In the genomic region with DNA sequence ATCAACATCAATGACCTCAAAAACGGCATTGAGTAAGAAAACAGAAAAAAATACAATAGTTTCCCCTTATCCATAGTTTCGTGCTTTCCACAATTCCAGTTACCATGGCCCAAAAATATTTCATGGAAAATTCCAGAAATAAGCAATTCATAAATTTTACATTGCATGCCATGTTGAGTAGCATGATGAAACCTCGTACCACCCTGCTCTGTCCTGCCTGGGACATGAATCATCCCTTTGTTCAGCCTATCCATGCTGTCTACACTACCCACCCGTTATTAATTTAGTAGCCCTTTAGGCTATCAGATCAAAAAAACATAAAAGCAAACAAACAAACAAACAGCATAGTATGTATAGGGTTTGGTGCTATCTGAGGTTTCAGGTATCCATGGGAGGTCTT, we compare ENCODE assay signal across 22 cellular contexts. TPM values are rescaled to one million over a fixed set of nuclear protein-coding genes. Genes with fewer than 3 reads are reported as not detected.
A peak's percentile ranks its signal among the peaks of the same experiment; 100 is the strongest.
DNase-seq lines count a peak whose midpoint lies in the region; ATAC-seq and TF ChIP-seq lines count a peak whose summit lies in the region.
"Had no signal": no experiment of that assay in that cellular context is flagged by ENCODE, and none has a peak within 500 bp of the region (broad histone marks: within the 10 kb centered on the region; RNA-seq: fewer than 3 reads in every experiment).

No MANE protein-coding gene starts in this region.

- in situ Hi-C loops in GM23248 (cut with MboI) = no loop called here

- no peaks in the 10 kb centered on the region for H3K36me3 ChIP-seq in GM23248 (ENCODE audit: low read depth)
- H3K36me3 ChIP-seq: MG63 had no signal

- H3K4me3 ChIP-seq in GM23248 = no peak overlapping the region
- H3K4me3 ChIP-seq in foreskin fibroblast (ENCODE audit: low read depth in 1 of 2, low read length in 2 of 2) = no peak overlapping the region
- H3K4me3 ChIP-seq: K562, MG63, PC-9, SK-N-MC had no signal

- no peak overlapping the region for H3K9ac ChIP-seq in GM23248

- ATAC-seq in GM19351 (IDR thresholded peaks at IDR 0.05; ENCODE audit: unreplicated experiment) = no peak
- ATAC-seq: CD8-positive, alpha-beta T cell; K562 had no signal

- no peak overlapping the region for H2AFZ ChIP-seq in GM23248
- H2AFZ ChIP-seq: PC-9 had no signal

- H3K9me3 ChIP-seq in GM23248 (ENCODE audit: low read depth) = no peaks in the 10 kb centered on the region
- H3K9me3 ChIP-seq: MG63 had no signal

- TF ChIP-seq CTCF in foreskin fibroblast (IDR thresholded peaks at IDR 0.05; ENCODE audit: low read depth, low read length) = no peak

- 5 to 10% methylated on average over 4 of the region's 4 CpGs for WGBS in GM23248 (ENCODE audit: low coverage in 1 of 2, low lambda C conversion rate in 2 of 2, missing lambda C conversion rate in 2 of 2), 2 experiments

- no peaks in the 10 kb centered on the region for H4K20me1 ChIP-seq in GM23248 (ENCODE audit: insufficient read depth)

- no peaks in the 10 kb centered on the region for H3K79me2 ChIP-seq in GM23248 (ENCODE audit: insufficient read depth)

- peaks cover 25% of the 10 kb centered on the region for H3K4me1 ChIP-seq in GM23248 (ENCODE audit: insufficient read depth)
- H3K4me1 ChIP-seq: Caco-2 had no signal

- H3K9me2 ChIP-seq in GM23248 (ENCODE audit: insufficient read depth) = no peaks in the 10 kb centered on the region; the same call in 1 of the 2 replicates

- no peaks in the 10 kb centered on the region for H3K27me3 ChIP-seq in GM23248 (replicated peaks; ENCODE audit: insufficient read depth)
- H3K27me3 ChIP-seq: MG63 had no signal

- peak overlapping the region; percentile 31 for H3K27ac ChIP-seq in GM23248
- H3K27ac ChIP-seq: C4-2B, PC-9, SK-N-MC had no signal

- peaks cover 7% of the 10 kb centered on the region; the same call in 1 of the 2 replicates for H3F3A ChIP-seq in GM23248 (ENCODE audit: insufficient read depth)

- no peak overlapping the region for H3K4me2 ChIP-seq in GM23248 (ENCODE audit: unreplicated experiment)
- H3K4me2 ChIP-seq: PC-9 had no signal

- peak; percentile 32 for DNase-seq in AG20443 (ENCODE audit: low spot score)
- peak; percentile 66 for DNase-seq in GM23248
- peak; percentile 47 for DNase-seq in amniotic epithelial cell (ENCODE audit: low read depth)
- peak; percentile 27 to 62 for DNase-seq in foreskin fibroblast
- no peak for DNase-seq in GDM1 (lab: John Stamatoyannopoulos, UW)
- DNase-seq in SK-N-DZ (ENCODE audit: low spot score) = no peak
- no peak for DNase-seq in iPS-NIHi11 (ENCODE audit: low spot score)
- DNase-seq: Caco-2; CD8-positive, alpha-beta T cell; H7; MG63; NCI-H1694; NCI-H2029 treated with DMSO at 0.1 percent for 48 hours; NCI-H2227 treated with DMSO at 0.1 percent for 48 hours; NCI-H526 treated with DMSO at 0.1 percent for 48 hours; PC-9; RPMI8226; SHP77 treated with DMSO at 0.1 percent for 48 hours had no signal

RNA-seq across cellular contexts. Expression of gene KLF3, which starts 51.1 kb away (rescaled TPM):
- total RNA-seq in GM23248 (2014; rRNA removed; shearing (Covaris generic)) = 12.8 and 14.7 TPM in 2 replicates
- polyA plus RNA-seq in GM23248 (2016; fragmentation: Nextera tagmentation; extraction: Ambion mirVana) = 12.9 and 13.8 TPM in 2 replicates
- polyA plus RNA-seq in SK-N-DZ (2014; cell fraction: cytosol; rRNA removed) = 11.8 and 15.4 TPM in 2 replicates
- 9.2 and 12.3 TPM in 2 replicates for polyA plus RNA-seq in SK-N-DZ (2014; cell fraction: nucleus; rRNA removed)

Comparison
In these comparisons a context has a peak if more than half of its experiments do, and no peak if none do; other contexts are left out.
1. DNase-seq: peak in AG20443 (single experiment), GM23248 (single experiment), amniotic epithelial cell (single experiment) and foreskin fibroblast (2 of 2); none in GDM1 (single experiment), SK-N-DZ (single experiment) and iPS-NIHi11 (single experiment).